Comparison of ENCODE assay signal across 8 cellular contexts in genomic region chr9:134443169-134444039, GRCh38.
DNase-seq lines count a peak whose midpoint lies in the region; ATAC-seq and TF ChIP-seq lines count a peak whose summit lies in the region.

No MANE protein-coding gene starts in this region.

- H3K18ac ChIP-seq in H9 (ENCODE audit: insufficient read length, low read depth, low read length): no peak overlapping the region

- H3K4me2 ChIP-seq in DND-41 (ENCODE audit: insufficient read depth, low read length): no peak overlapping the region
- no peak overlapping the region for H3K4me2 ChIP-seq in H9 (ENCODE audit: insufficient read depth, insufficient read length, low read length)

- H3K23ac ChIP-seq in H9 (ENCODE audit: insufficient read length, low read depth, low read length): no peak overlapping the region

- no peak overlapping the region for H2AK5ac ChIP-seq in H9 (ENCODE audit: insufficient read length, low read length)

- H2BK5ac ChIP-seq in H9 (ENCODE audit: insufficient read length, low read length): no peak overlapping the region

- H3K4me1 ChIP-seq in DND-41 (ENCODE audit: insufficient read depth, low read length) (peaks cover 6% of the 10 kb centered on the region), H9 (ENCODE audit: insufficient read depth, low read length) (no peaks in the 10 kb centered on the region), uterus (peaks cover 0 to 24% of the 10 kb centered on the region in 2 donors)

- H3K4me3 Mint-ChIP-seq in H9: no peak overlapping the region
- no peak overlapping the region for H3K4me3 Mint-ChIP-seq in T-cell
- H3K4me3 Mint-ChIP-seq in activated naive CD8-positive, alpha-beta T cell treated with anti-CD3 and anti-CD28 coated beads, Interleukin-2, amount 50 U/mL, for 24 hours: no peak overlapping the region

- no peak overlapping the region for H4K8ac ChIP-seq in H9 (replicated peaks; ENCODE audit: insufficient read length, low read depth, low read length)

- H3K9me3 ChIP-seq in DND-41 (ENCODE audit: insufficient read depth, low read length, severe bottlenecking) (no peaks in the 10 kb centered on the region), H9 (ENCODE audit: control insufficient read depth, low read depth, low read length) (no peaks in the 10 kb centered on the region), uterus (no peaks in the 10 kb centered on the region)

- H3K9me3 Mint-ChIP-seq in H9 (peaks cover 6 to 9% of the 10 kb centered on the region in 2 experiments), T-cell (no peaks in the 10 kb centered on the region)
- no peaks in the 10 kb centered on the region for H3K9me3 Mint-ChIP-seq in activated naive CD8-positive, alpha-beta T cell treated with anti-CD3 and anti-CD28 coated beads, Interleukin-2, amount 50 U/mL, for 24 hours

- H3K9ac ChIP-seq in DND-41 (ENCODE audit: low read depth, low read length) (no peak overlapping the region), H9 (ENCODE audit: extremely low read depth, insufficient read length, low read length) (no peak overlapping the region)

- peaks cover 11% of the 10 kb centered on the region for H3K27me3 Mint-ChIP-seq in H9 (ENCODE audit: low read depth)
- peaks cover 0 to 4% of the 10 kb centered on the region in 2 donors for H3K27me3 Mint-ChIP-seq in T-cell
- peaks cover 24% of the 10 kb centered on the region for H3K27me3 Mint-ChIP-seq in activated naive CD8-positive, alpha-beta T cell treated with anti-CD3 and anti-CD28 coated beads, Interleukin-2, amount 50 U/mL, for 24 hours

- no peak overlapping the region for H2BK12ac ChIP-seq in H9 (ENCODE audit: insufficient read length, low read depth, low read length)

- H3K27ac ChIP-seq in DND-41 (ENCODE audit: low read length): no peak overlapping the region
- no peak overlapping the region for H3K27ac ChIP-seq in H9 (ENCODE audit: insufficient read length, low read depth, low read length)
- no peak overlapping the region for H3K27ac ChIP-seq in uterus

- H2BK120ac ChIP-seq in H9 (ENCODE audit: low read depth, low read length, poor library complexity, severe bottlenecking): no peak overlapping the region

- H3K4me1 Mint-ChIP-seq in H9: no peaks in the 10 kb centered on the region
- H3K4me1 Mint-ChIP-seq in T-cell: peaks cover 8 to 21% (median 11%) of the 10 kb centered on the region in 3 donors
- peaks cover 13% of the 10 kb centered on the region for H3K4me1 Mint-ChIP-seq in activated naive CD8-positive, alpha-beta T cell treated with anti-CD3 and anti-CD28 coated beads, Interleukin-2, amount 50 U/mL, for 24 hours

- H2BK20ac ChIP-seq in H9 (ENCODE audit: low read depth, low read length, poor library complexity, severe bottlenecking): no peak overlapping the region

- CTCF ChIA-PET in T-cell (lab: Charles Lee): interaction anchor here (0.7 to 2.0 kb wide), 6 partner anchors 36 to 273 kb away, joined by 3 to 10 read pairs (median 4); no protein-coding TSS in a partner anchor

- no peak overlapping the region for H4K91ac ChIP-seq in H9 (ENCODE audit: insufficient read length, low read depth, low read length)

- no peaks in the 10 kb centered on the region for H3K23me2 ChIP-seq in H9 (ENCODE audit: insufficient read length, low read depth, low read length, poor library complexity, severe bottlenecking)

- H3T11ph ChIP-seq in H9 (ENCODE audit: low read length): no peak overlapping the region

- H3K36me3 ChIP-seq in DND-41 (ENCODE audit: insufficient read depth, low read length) (no peaks in the 10 kb centered on the region), uterus (no peaks in the 10 kb centered on the region)

- POLR2A ChIA-PET in T-cell (lab: Charles Lee): no interaction called here

- H3K79me2 ChIP-seq in DND-41 (ENCODE audit: insufficient read depth, low read length) (no peaks in the 10 kb centered on the region), H9 (ENCODE audit: insufficient read depth, low read length) (no peaks in the 10 kb centered on the region)

- H3K56ac ChIP-seq in H9 (ENCODE audit: insufficient read length, low read depth, low read length): no peak overlapping the region

- H3K79me1 ChIP-seq in H9 (ENCODE audit: insufficient read depth, low read depth, low read length, poor library complexity, severe bottlenecking): no peaks in the 10 kb centered on the region

- H3K27me3 ChIP-seq in DND-41 (ENCODE audit: insufficient read depth, low read length, poor library complexity): no peaks in the 10 kb centered on the region
- H3K27me3 ChIP-seq in H9 (ENCODE audit: insufficient read depth, low read length): no peaks in the 10 kb centered on the region
- no peaks in the 10 kb centered on the region for H3K27me3 ChIP-seq in uterus

- H2BK15ac ChIP-seq in H9 (ENCODE audit: low read depth, low read length): no peak overlapping the region

- peak; percentile 99 for ATAC-seq in DND-41 (ENCODE audit: insufficient read depth, low read depth)
- peak; percentile 98 to 100 (median 100) for ATAC-seq in T-cell (replicated peaks in 1 of 4)
- peak; percentile 99 for ATAC-seq in activated naive CD8-positive, alpha-beta T cell treated with anti-CD3 and anti-CD28 coated beads, Interleukin-2, amount 50 U/mL, for 24 hours

- H4K20me1 ChIP-seq in DND-41 (ENCODE audit: insufficient read depth, low read length) (peaks cover 6% of the 10 kb centered on the region), H9 (ENCODE audit: control insufficient read depth, insufficient read depth, insufficient read length) (no peaks in the 10 kb centered on the region)

- no CpG with 5 or more reads among the region's 27 CpGs for WGBS in H9 (ENCODE audit: extremely low coverage, insufficient read length, low lambda C conversion rate)

- H4K5ac ChIP-seq in H9 (ENCODE audit: insufficient read length, low read depth, low read length): no peak overlapping the region

- intact Hi-C loops in cardiac septum (cut with DNase I): loop anchor here (1.0 to 5.0 kb wide), 2 partner anchors 101 to 273 kb away; no protein-coding TSS in a partner anchor
- intact Hi-C loops in uterus (cut with DNase I; ENCODE audit: low total_unique reads): loop anchor here (2.0 kb wide), 1 partner anchor 273 kb away; no protein-coding TSS in a partner anchor

- H3K4ac ChIP-seq in H9 (ENCODE audit: low read depth, low read length): no peak overlapping the region

- TF ChIP-seq CTCF in DND-41 (IDR thresholded peaks at IDR 0.05; ENCODE audit: borderline replicate concordance, extremely low read depth, low read length, poor library complexity, severe bottlenecking) (peak; percentile 94), H9 (conservative IDR thresholded peaks at IDR 0.05) (peak; percentile 97), uterus (IDR thresholded peaks at IDR 0.05) (peak; percentile 99)

- H3K14ac ChIP-seq in H9 (ENCODE audit: insufficient read depth, low read length): no peak overlapping the region

- H3K36me3 Mint-ChIP-seq in H9 (ENCODE audit: insufficient read depth in 1 of 3, low read depth in 3 of 3) (peaks cover 0 to 3% (median 0%) of the 10 kb centered on the region in 3 experiments; a peak in 1 of 7 replicates), T-cell (no peaks in the 10 kb centered on the region)
- no peaks in the 10 kb centered on the region for H3K36me3 Mint-ChIP-seq in activated naive CD8-positive, alpha-beta T cell treated with anti-CD3 and anti-CD28 coated beads, Interleukin-2, amount 50 U/mL, for 24 hours (ENCODE audit: low read depth)

- TF ChIP-seq POLR2A in uterus (IDR thresholded peaks at IDR 0.05): peak in 1 of 2 donors; percentile 35

- H3K4me3 ChIP-seq in DND-41 (ENCODE audit: low read depth in 1 of 2, low read length in 2 of 2): no peak overlapping the region
- H3K4me3 ChIP-seq in uterus: no peak overlapping the region

- H2AFZ ChIP-seq in DND-41 (ENCODE audit: low read depth, low read length) (no peak overlapping the region), H9 (ENCODE audit: low read length) (no peak overlapping the region)

- no peak overlapping the region for H3K27ac Mint-ChIP-seq in H9
- H3K27ac Mint-ChIP-seq in T-cell: peak overlapping the region; percentile 46 to 49
- H3K27ac Mint-ChIP-seq in activated naive CD8-positive, alpha-beta T cell treated with anti-CD3 and anti-CD28 coated beads, Interleukin-2, amount 50 U/mL, for 24 hours: no peak overlapping the region

- DNase-seq in DND-41 (peak; percentile 84), H9 (peak; percentile 87), NCI-H1105 (lab: John Stamatoyannopoulos, UW) (peak; percentile 76), T-cell (peak; percentile 73 to 89 (median 84)), cardiac septum (ENCODE audit: low spot score) (peak; percentile 93), pulmonary artery endothelial cell (ENCODE audit: low read depth, low spot score) (peak; percentile 30), uterus (peak; percentile 87 to 90)
- peak; percentile 89 for DNase-seq in activated naive CD8-positive, alpha-beta T cell treated with anti-CD3 and anti-CD28 coated beads, Interleukin-2, amount 50 U/mL, for 24 hours

Comparison
In these comparisons a context has a peak if more than half of its experiments do, and no peak if none do; other contexts are left out.
1. DNase-seq: peak in every context shown above with its lines; median percentile 93 in cardiac septum; 89 in activated naive CD8-positive, alpha-beta T cell treated with anti-CD3 and anti-CD28 coated beads, Interleukin-2, amount 50 U/mL, for 24 hours; 88 in uterus; 87 in H9; 84 in DND-41; 84 in T-cell; 76 in NCI-H1105; 30 in pulmonary artery endothelial cell.
2. H3K27ac Mint-ChIP-seq: peak in T-cell (2 of 2); none in H9 (0 of 3) and activated naive CD8-positive, alpha-beta T cell treated with anti-CD3 and anti-CD28 coated beads, Interleukin-2, amount 50 U/mL, for 24 hours (single experiment).
3. Peak in every context shown above with its lines, with median percentiles within 50 percentile points of each other: ATAC-seq and CTCF ChIP-seq.